ENCODE assay signal across 17 cellular contexts in genomic region chr20:62933966-62934365, GRCh38. TPM values are rescaled to one million over a fixed set of nuclear protein-coding genes. Genes with fewer than 3 reads are reported as not detected.
A peak's percentile ranks its signal among the peaks of the same experiment; 100 is the strongest.
DNase-seq lines count a peak whose midpoint lies in the region; ATAC-seq and TF ChIP-seq lines count a peak whose summit lies in the region.
"Had no signal": no experiment of that assay in that cellular context is flagged by ENCODE, and none has a peak within 500 bp of the region (broad histone marks: within the 10 kb centered on the region; RNA-seq: fewer than 3 reads in every experiment).

No MANE protein-coding gene starts in this region.

- H3K27me3 ChIP-seq in BLaER1 (no peaks in the 10 kb centered on the region), IMR-90 (ENCODE audit: control insufficient read depth, insufficient read depth, low read length) (no peaks in the 10 kb centered on the region), WERI-Rb-1 (ENCODE audit: insufficient read depth, low read depth, severe bottlenecking) (no peaks in the 10 kb centered on the region), mesendoderm (ENCODE audit: insufficient read depth, low read length, poor library complexity) (no peaks in the 10 kb centered on the region)
- H3K27me3 ChIP-seq: BE2C had no signal

- CTCF ChIA-PET in IMR-90 (lab: Yijun Ruan, JAX), result no interaction called here

- TF ChIP-seq POLR2A in IMR-90 (IDR thresholded peaks at IDR 0.05; ENCODE audit: low read depth, low read length), result no peak

- H4K5ac ChIP-seq in IMR-90 (ENCODE audit: low read depth, low read length) (no peak overlapping the region), mesendoderm (ENCODE audit: low read length) (no peak overlapping the region)

- H2BK15ac ChIP-seq in IMR-90 (ENCODE audit: low read depth, low read length), result no peak overlapping the region
- H2BK15ac ChIP-seq in mesendoderm (replicated peaks; ENCODE audit: low read depth), result no peak overlapping the region

- no peak overlapping the region for H3K14ac ChIP-seq in IMR-90 (replicated peaks; ENCODE audit: low read depth, low read length)

- H3K4ac ChIP-seq in IMR-90 (ENCODE audit: low read depth, low read length), result no peak overlapping the region
- H3K4ac ChIP-seq in mesendoderm (ENCODE audit: low read depth, low read length), result no peak overlapping the region

- H3K9ac ChIP-seq in BLaER1, result 0 out of 2 replicates have a peak overlapping the region, but pooled peaks have one; percentile 25
- H3K9ac ChIP-seq in IMR-90 (ENCODE audit: low read depth, low read length), result no peak overlapping the region
- H3K9ac ChIP-seq in mesendoderm (ENCODE audit: low read length), result no peak overlapping the region

- TF ChIP-seq RAD21 in IMR-90 (IDR thresholded peaks at IDR 0.05; ENCODE audit: low read length), result no peak

- in situ Hi-C loops in IMR-90 (cut with MboI; ENCODE audit: low sequenced_read_pairs), result no loop called here

- no peak overlapping the region for H4K91ac ChIP-seq in IMR-90 (ENCODE audit: insufficient read depth, low read depth, low read length)

- H2AK5ac ChIP-seq in IMR-90 (ENCODE audit: low read depth, low read length) (no peak overlapping the region), mesendoderm (ENCODE audit: low read length) (no peak overlapping the region)

- H3K79me1 ChIP-seq in IMR-90 (ENCODE audit: low read depth in 1 of 2, low read length in 2 of 2) (peaks cover 3 to 58% of the 10 kb centered on the region in 2 experiments; a peak in 3 of 4 replicates), mesendoderm (ENCODE audit: low read length) (peaks cover 6% of the 10 kb centered on the region)

- H2BK120ac ChIP-seq in IMR-90 (ENCODE audit: low read depth, low read length) (no peak overlapping the region), mesendoderm (ENCODE audit: low read depth, low read length) (no peak overlapping the region)

- WGBS in IMR-90 (ENCODE audit: extremely low coverage in 2 of 2, insufficient read length in 1 of 2), 2 experiments, result 83% methylated on average over 3 of the region's 3 CpGs; no CpG with 5 or more reads in 1 of the 2 experiments
- no CpG with 5 or more reads among the region's 3 CpGs for whole genome bisulfite sequencing in mesendoderm (ENCODE audit: extremely low coverage, insufficient coverage, low lambda C conversion rate)

- H3K27ac ChIP-seq in BLaER1 (no peak overlapping the region), IMR-90 (ENCODE audit: insufficient read depth, low read length) (no peak overlapping the region), WERI-Rb-1 (no peak overlapping the region), mesendoderm (ENCODE audit: low read depth, low read length) (no peak overlapping the region)
- H3K27ac ChIP-seq: HL-60 had no signal

- H2BK20ac ChIP-seq in IMR-90 (ENCODE audit: low read depth, low read length), result no peak overlapping the region

- dilution Hi-C loops in IMR-90 (cut with HindIII; ENCODE audit: low sequenced_read_pairs, unreplicated experiment), result no loop called here

- DNase-seq in IMR-90 (no peak), WERI-Rb-1 (peak; percentile 5), mesendoderm (no peak), HK-2 (ENCODE audit: unreplicated experiment) (no peak), NCI-H1694 (lab: John Stamatoyannopoulos, UW) (no peak)
- DNase-seq in stimulated activated CD4-positive, alpha-beta T cell treated with anti-CD3 and anti-CD28 coated beads, Interleukin-15, amount 100 ng/mL, for 24 hours, result no peak
- DNase-seq: BE2C; CD4-positive, alpha-beta memory T cell; DMS53; HFFc6; NCI-H1105; NCI-H2081 treated with DMSO at 0.1 percent for 48 hours had no signal

- peaks cover 79% of the 10 kb centered on the region for H3K4me1 ChIP-seq in BLaER1
- H3K4me1 ChIP-seq in IMR-90 (ENCODE audit: control insufficient read depth, insufficient read depth, low read length), result peaks cover 11% of the 10 kb centered on the region; the same call in 1 of the 2 replicates
- H3K4me1 ChIP-seq in mesendoderm (ENCODE audit: control insufficient read depth, low read depth, low read length), result peaks cover 2% of the 10 kb centered on the region
- H3K4me1 ChIP-seq: BE2C had no signal

- peaks cover 24% of the 10 kb centered on the region for H3K9me1 ChIP-seq in IMR-90 (ENCODE audit: insufficient read depth, low read length)

- no peak overlapping the region for H3K56ac ChIP-seq in IMR-90 (ENCODE audit: extremely low read depth, insufficient read depth, low read length)
- H3K56ac ChIP-seq in mesendoderm (ENCODE audit: low read length), result peak overlapping the region; percentile 36

- no peak for TF ChIP-seq CTCF in IMR-90 (conservative IDR thresholded peaks at IDR 0.05; ENCODE audit: low read depth, low read length)
- TF ChIP-seq CTCF in WERI-Rb-1 (IDR thresholded peaks at IDR 0.05; ENCODE audit: low read depth, low read length), result no peak

- H3K79me2 ChIP-seq in mesendoderm (ENCODE audit: control insufficient read depth, insufficient read depth, low read length), result peaks cover 86% of the 10 kb centered on the region

- no peak overlapping the region for H2AFZ ChIP-seq in IMR-90 (replicated peaks; ENCODE audit: low read length, poor library complexity)

- H3K23ac ChIP-seq in IMR-90 (ENCODE audit: low read depth, low read length) (peak overlapping the region; percentile 10; the same call in 1 of the 2 replicates), mesendoderm (ENCODE audit: low read length) (no peak overlapping the region)

- H4K20me1 ChIP-seq in BLaER1, result peaks cover 87% of the 10 kb centered on the region
- peaks cover 75% of the 10 kb centered on the region for H4K20me1 ChIP-seq in IMR-90 (ENCODE audit: insufficient read depth, low read length)

- no peak overlapping the region for H2AK9ac ChIP-seq in IMR-90 (replicated peaks; ENCODE audit: low read depth, low read length, poor library complexity)

- H3K9me3 ChIP-seq in BLaER1 (no peaks in the 10 kb centered on the region), IMR-90 (ENCODE audit: control insufficient read depth, insufficient read depth, low read length) (no peaks in the 10 kb centered on the region), WERI-Rb-1 (ENCODE audit: severe bottlenecking) (no peaks in the 10 kb centered on the region)
- H3K9me3 ChIP-seq: BE2C had no signal

- no TSS peak for BruUV-seq in IMR-90 (replicated peaks; lab: Mats Ljungman, UMichigan)

- no peak overlapping the region for H3K4me3 ChIP-seq in BLaER1
- H3K4me3 ChIP-seq in IMR-90 (ENCODE audit: insufficient read depth, low read depth, low read length), result no peak overlapping the region
- no peak overlapping the region for H3K4me3 ChIP-seq in WERI-Rb-1 (ENCODE audit: low read depth, low read length)
- H3K4me3 ChIP-seq in mesendoderm (ENCODE audit: low read length), result no peak overlapping the region

- H3K4me2 ChIP-seq in BLaER1, result 0 out of 2 replicates have a peak overlapping the region, but pooled peaks have one; percentile 22
- H3K4me2 ChIP-seq in IMR-90 (ENCODE audit: low read depth, low read length), result no peak overlapping the region
- H3K4me2 ChIP-seq in mesendoderm (ENCODE audit: low read length), result no peak overlapping the region

- H4K8ac ChIP-seq in IMR-90 (ENCODE audit: low read depth in 2 of 2, low read length in 2 of 2), result no peak overlapping the region
- no peak overlapping the region for H4K8ac ChIP-seq in mesendoderm (ENCODE audit: low read depth, low read length)

- H3K18ac ChIP-seq in IMR-90 (ENCODE audit: low read depth, low read length), result no peak overlapping the region
- no peak overlapping the region for H3K18ac ChIP-seq in mesendoderm (ENCODE audit: low read length)

- POLR2A ChIA-PET in IMR-90 (lab: Charles Lee; ENCODE audit: unreplicated experiment), result no interaction called here

- no peak overlapping the region for H2BK5ac ChIP-seq in IMR-90 (ENCODE audit: low read depth, low read length, poor library complexity, severe bottlenecking)
- no peak overlapping the region for H2BK5ac ChIP-seq in mesendoderm (ENCODE audit: low read length)

- ATAC-seq in IMR-90 (ENCODE audit: low read depth) (no peak), HG02885 (IDR thresholded peaks at IDR 0.05; ENCODE audit: poor library complexity, unreplicated experiment) (no peak)

- intact Hi-C loops in IMR-90 (cut with micrococcal nuclease), result no loop called here

- H3K36me3 ChIP-seq in BLaER1, result peaks cover 44% of the 10 kb centered on the region
- peaks cover 17% of the 10 kb centered on the region for H3K36me3 ChIP-seq in IMR-90 (ENCODE audit: control insufficient read depth, insufficient read depth, low read length)
- H3K36me3 ChIP-seq in WERI-Rb-1, result peaks cover 49% of the 10 kb centered on the region
- H3K36me3 ChIP-seq in mesendoderm (ENCODE audit: control insufficient read depth, insufficient read depth, low read length), result peaks cover 4% of the 10 kb centered on the region

TF ChIP-seq in IMR-90, 13 proteins besides CTCF, POLR2A, EP300 and RAD21 (continues in another document):
- TF ChIP-seq RFX5 (IDR thresholded peaks at IDR 0.05; ENCODE audit: low read depth, low read length) (no peak), NFE2L2 (IDR thresholded peaks at IDR 0.05; ENCODE audit: low read depth, low read length) (no peak), CEBPB (IDR thresholded peaks at IDR 0.05; ENCODE audit: low read depth, low read length) (no peak), BHLHE40 (IDR thresholded peaks at IDR 0.05; ENCODE audit: low read depth, low read length) (no peak)
- TF ChIP-seq, protein P1, sequence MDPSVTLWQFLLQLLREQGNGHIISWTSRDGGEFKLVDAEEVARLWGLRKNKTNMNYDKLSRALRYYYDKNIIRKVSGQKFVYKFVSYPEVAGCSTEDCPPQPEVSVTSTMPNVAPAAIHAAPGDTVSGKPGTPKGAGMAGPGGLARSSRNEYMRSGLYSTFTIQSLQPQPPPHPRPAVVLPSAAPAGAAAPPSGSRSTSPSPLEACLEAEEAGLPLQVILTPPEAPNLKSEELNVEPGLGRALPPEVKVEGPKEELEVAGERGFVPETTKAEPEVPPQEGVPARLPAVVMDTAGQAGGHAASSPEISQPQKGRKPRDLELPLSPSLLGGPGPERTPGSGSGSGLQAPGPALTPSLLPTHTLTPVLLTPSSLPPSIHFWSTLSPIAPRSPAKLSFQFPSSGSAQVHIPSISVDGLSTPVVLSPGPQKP (IDR thresholded peaks at IDR 0.05; ENCODE audit: borderline replicate concordance, low read depth, low read length), result no peak

RNA-seq across cellular contexts. Expression of gene GID8, which starts 4.0 kb away (rescaled TPM):
- total RNA-seq in IMR-90 (2012; rRNA removed), result 33.9 and 36.4 TPM in 2 replicates
- polyA plus RNA-seq in IMR-90 (2012; rRNA removed), result 18.8 and 21.5 TPM in 2 replicates
- 13.8 and 15.1 TPM in 2 replicates for polyA plus RNA-seq in IMR-90 (2012; cell fraction: cytosol; rRNA removed)
- polyA plus RNA-seq in IMR-90 (2012; cell fraction: nucleus; rRNA removed; ENCODE audit: low replicate concordance), result 13.2 and 19.6 TPM in 2 replicates
- 34.7 TPM for polyA plus RNA-seq in mesendoderm (2013, experiment 1 of 2)
- polyA plus RNA-seq in mesendoderm (2013, experiment 2 of 2), result 34.4 TPM

RNA-seq across cellular contexts. Expression of gene DIDO1, which starts 7.7 kb away (rescaled TPM):
- total RNA-seq in IMR-90 (2012; rRNA removed), result 28.1 and 38.3 TPM in 2 replicates
- 17.5 and 21.8 TPM in 2 replicates for polyA plus RNA-seq in IMR-90 (2012; rRNA removed)
- polyA plus RNA-seq in IMR-90 (2012; cell fraction: cytosol; rRNA removed), result 10.8 and 13.3 TPM in 2 replicates
- 47.1 and 74.1 TPM in 2 replicates for polyA plus RNA-seq in IMR-90 (2012; cell fraction: nucleus; rRNA removed; ENCODE audit: low replicate concordance)
- polyA plus RNA-seq in mesendoderm (2013, experiment 1 of 2), result 37.6 TPM
- 38.2 TPM for polyA plus RNA-seq in mesendoderm (2013, experiment 2 of 2)

RNA-seq across cellular contexts. Expression of gene SLC17A9, which starts 18.5 kb away (rescaled TPM):
- total RNA-seq in IMR-90 (2012; rRNA removed), result 1.4 and 2.2 TPM in 2 replicates
- 14.4 and 17.3 TPM in 2 replicates for polyA plus RNA-seq in IMR-90 (2012; rRNA removed)
- 3.7 and 5.8 TPM in 2 replicates for polyA plus RNA-seq in IMR-90 (2012; cell fraction: cytosol; rRNA removed)
- polyA plus RNA-seq in IMR-90 (2012; cell fraction: nucleus; rRNA removed; ENCODE audit: low replicate concordance), result 68.1 and 209 TPM in 2 replicates
- polyA plus RNA-seq in mesendoderm (2013, experiment 1 of 2), result 11.4 TPM
- 12.4 TPM for polyA plus RNA-seq in mesendoderm (2013, experiment 2 of 2)
- total RNA-seq: HT1080, LHCN-M2 had no signal
